ENCODE assay signal across 11 cellular contexts in the genomic region with DNA sequence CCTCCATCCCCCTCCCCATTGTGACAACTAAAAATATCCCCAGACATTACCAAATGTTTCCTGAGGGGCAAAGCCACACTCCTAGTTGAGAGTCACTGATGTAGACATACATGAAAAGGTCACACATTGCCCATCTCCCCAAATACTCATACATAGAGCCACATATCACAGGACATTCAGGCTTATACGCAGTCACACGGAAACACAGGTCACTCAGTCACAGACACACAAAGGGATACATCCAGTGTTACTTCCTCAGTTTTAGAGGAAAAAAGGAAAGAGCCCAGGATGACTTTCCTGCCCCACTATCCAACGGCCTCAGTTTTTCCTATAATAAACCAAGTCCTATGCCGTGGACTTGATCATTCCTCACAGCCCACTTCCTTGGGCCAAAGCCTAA. TPM values are rescaled to one million over a fixed set of nuclear protein-coding genes. Genes with fewer than 3 reads are reported as not detected.
DNase-seq lines count a peak whose midpoint lies in the region; ATAC-seq and TF ChIP-seq lines count a peak whose summit lies in the region.
"Had no signal": no experiment of that assay in that cellular context is flagged by ENCODE, and none has a peak within 500 bp of the region (broad histone marks: within the 10 kb centered on the region; RNA-seq: fewer than 3 reads in every experiment).

No MANE protein-coding gene starts in this region.

- no peak for TF ChIP-seq POLR2A in body of pancreas (IDR thresholded peaks at IDR 0.05)

- peaks cover 5% of the 10 kb centered on the region; the same call in 1 of the 2 replicates for H3K36me3 Mint-ChIP-seq in HFFc6 (ENCODE audit: low read depth)
- H3K36me3 Mint-ChIP-seq in mesothelial cell of epicardium: peaks cover 6% of the 10 kb centered on the region

- peak overlapping the region; percentile 10 for H3K27ac ChIP-seq in A673 (ENCODE audit: low read depth, low read length, poor library complexity, severe bottlenecking)
- H3K27ac ChIP-seq in body of pancreas: peak overlapping the region in 3 of 4 donors; percentile 88 to 95 (median 90)
- H3K27ac ChIP-seq: WERI-Rb-1 had no signal

- H3K4me1 Mint-ChIP-seq in HFFc6 (ENCODE audit: low read depth) (peaks cover 73% of the 10 kb centered on the region), mesothelial cell of epicardium (peaks cover 52% of the 10 kb centered on the region)

- intact Hi-C loops in A673 (cut with micrococcal nuclease; ENCODE audit: unreplicated experiment): loop anchor here (5.0 kb wide), 1 partner anchor 289 kb away; a partner anchor contains a TSS
- intact Hi-C loops in body of pancreas (cut with DNase I): no loop called here

- H3K4me1 ChIP-seq in A673 (ENCODE audit: insufficient read depth, low read length, poor library complexity, severe bottlenecking) (peaks cover 16% of the 10 kb centered on the region), body of pancreas (peaks cover 63% of the 10 kb centered on the region)

- H3K9me3 ChIP-seq in A673 (ENCODE audit: low read depth, low read length, poor library complexity, severe bottlenecking) (no peaks in the 10 kb centered on the region), body of pancreas (no peaks in the 10 kb centered on the region)

- ATAC-seq in body of pancreas: no peak

- BruUV-seq in A673 (replicated peaks; lab: Mats Ljungman, UMichigan): TSS peak; percentile 18

- H3K4me3 ChIP-seq in A673 (ENCODE audit: low read depth, low read length, poor library complexity, severe bottlenecking) (peak overlapping the region; percentile 77), body of pancreas (no peak overlapping the region)

- H3K27me3 Mint-ChIP-seq in HFFc6 (ENCODE audit: insufficient read depth): peaks cover 6% of the 10 kb centered on the region; the same call in 1 of the 2 replicates
- H3K27me3 Mint-ChIP-seq in mesothelial cell of epicardium (ENCODE audit: low read depth): no peaks in the 10 kb centered on the region

- H3K27me3 ChIP-seq in A673 (replicated peaks; ENCODE audit: insufficient read depth, low read depth, low read length, poor library complexity): no peaks in the 10 kb centered on the region
- H3K27me3 ChIP-seq in body of pancreas: no peaks in the 10 kb centered on the region
- H3K27me3 ChIP-seq: dorsolateral prefrontal cortex had no signal

- H3K36me3 ChIP-seq in A673 (ENCODE audit: insufficient read depth, low read length, poor library complexity, severe bottlenecking) (peaks cover 13% of the 10 kb centered on the region), body of pancreas (replicated peaks in 1 of 2; ENCODE audit: insufficient read depth in 1 of 2, low read depth in 2 of 2) (peaks cover 0 to 4% of the 10 kb centered on the region in 2 donors)

- DNase-seq in A673 (ENCODE audit: low spot score) (no peak), HFFc6 (no peak), body of pancreas (no peak), mesothelial cell of epicardium (ENCODE audit: low spot score in 2 of 2, unreplicated experiment in 2 of 2) (no peak), NOMO-1 treated with dmso at 0.1 percent for 144 hours (lab: John Stamatoyannopoulos, UW; ENCODE audit: unreplicated experiment) (no peak), HPDE6-E6E7 (ENCODE audit: extremely low spot score) (no peak), DMS153 treated with DMSO at 0.1 percent for 48 hours (lab: John Stamatoyannopoulos, UW; ENCODE audit: unreplicated experiment) (no peak), COLO829 (ENCODE audit: low spot score) (no peak)
- DNase-seq: dorsolateral prefrontal cortex, NCI-H1694, WERI-Rb-1 had no signal

- peak overlapping the region; percentile 37; the same call in 1 of the 2 replicates for H3K27ac Mint-ChIP-seq in HFFc6
- peak overlapping the region; percentile 98 for H3K27ac Mint-ChIP-seq in mesothelial cell of epicardium

- peak overlapping the region; percentile 89 for H3K4me3 Mint-ChIP-seq in HFFc6
- peak overlapping the region; percentile 89 for H3K4me3 Mint-ChIP-seq in mesothelial cell of epicardium

- H3K9me3 Mint-ChIP-seq in HFFc6 (no peaks in the 10 kb centered on the region), mesothelial cell of epicardium (no peaks in the 10 kb centered on the region)

- 77 to 86% methylated on average over 4 of the region's 4 CpGs for WGBS in body of pancreas, 2 donors

- CTCF ChIA-PET in A673 (lab: Charles Lee): no interaction called here

- no peak for TF ChIP-seq CTCF in A673 (conservative IDR thresholded peaks at IDR 0.05; ENCODE audit: low read depth, low read length)
- no peak for TF ChIP-seq CTCF in HFFc6 (IDR thresholded peaks at IDR 0.05)
- no peak for TF ChIP-seq CTCF in body of pancreas (IDR thresholded peaks at IDR 0.05)
- no peak for TF ChIP-seq CTCF in mesothelial cell of epicardium (IDR thresholded peaks at IDR 0.05; ENCODE audit: unreplicated experiment)

- POLR2A ChIA-PET in A673 (lab: Charles Lee; ENCODE audit: low non-redundant PET): interaction anchor here (0.7 kb wide), 1 partner anchor 13 kb away, joined by 3 read pairs; no protein-coding TSS in a partner anchor

RNA-seq across cellular contexts. Expression of a gene that starts 1.9 kb away (rescaled TPM):
- total RNA-seq in A673 (2021) (90.7 and 97.3 TPM in 2 replicates), body of pancreas (10 to 100 TPM; 30.7 to 35.5 TPM), mesothelial cell of epicardium (73.3 to 76.3 TPM (median 73.9 TPM) in 3 replicates)
- total RNA-seq in HFFc6 (2021; fragmentation: NEBNext Ultra II Directional; extraction: Animal tissue kit (Norgen Biotek cat#: 25700)): 10 to 100 TPM; 88.8 to 95.7 (median 93.0) TPM

RNA-seq across cellular contexts. Expression of a gene that starts 3.0 kb away (rescaled TPM):
- total RNA-seq in A673 (2021): 37.8 and 40.8 TPM in 2 replicates
- total RNA-seq in HFFc6 (2021; fragmentation: NEBNext Ultra II Directional; extraction: Animal tissue kit (Norgen Biotek cat#: 25700)): 10 to 100 TPM; 22.3 to 31.3 (median 29.1) TPM
- total RNA-seq in body of pancreas: 10 to 100 TPM; 15.2 to 15.8 TPM
- total RNA-seq in mesothelial cell of epicardium: 45.5 to 47.1 TPM (median 45.9 TPM) in 3 replicates

RNA-seq across cellular contexts. Expression of a gene that starts 6.3 kb away (rescaled TPM):
- 8.7 and 14.4 TPM in 2 replicates for total RNA-seq in A673 (2021)
- total RNA-seq in HFFc6 (2021; fragmentation: NEBNext Ultra II Directional; extraction: Animal tissue kit (Norgen Biotek cat#: 25700)): 1 to 10 TPM; 3.6 to 4.6 (median 4.1) TPM
- 10 to 100 TPM in 1 of 2 donors, under 1 TPM in 1; 0.66 to 14.0 TPM for total RNA-seq in body of pancreas
- 29.9 to 33.1 TPM (median 31.1 TPM) in 3 replicates for total RNA-seq in mesothelial cell of epicardium

RNA-seq across cellular contexts. Expression of a gene that starts 14.9 kb away (rescaled TPM):
- total RNA-seq in A673 (2021) (61.5 and 66.6 TPM in 2 replicates), body of pancreas (10 to 100 TPM; 33.2 to 54.7 TPM), mesothelial cell of epicardium (57.3 to 63.1 TPM (median 58.0 TPM) in 3 replicates)
- total RNA-seq in HFFc6 (2021; fragmentation: NEBNext Ultra II Directional; extraction: Animal tissue kit (Norgen Biotek cat#: 25700)): 10 to 100 TPM; 20.5 to 26.6 (median 23.4) TPM

RNA-seq across cellular contexts. Expression of a gene that starts 16.1 kb away (rescaled TPM):
- total RNA-seq in A673 (2021): 126 and 142 TPM in 2 replicates
- 100 to 1,000 TPM in 5 of 6 experiments, 10 to 100 TPM in 1; 99.3 to 128 (median 109) TPM for total RNA-seq in HFFc6 (2021; fragmentation: NEBNext Ultra II Directional; extraction: Animal tissue kit (Norgen Biotek cat#: 25700))
- total RNA-seq in body of pancreas: 100 to 1,000 TPM; 151 to 177 TPM
- 67.6 to 74.1 TPM (median 72.1 TPM) in 3 replicates for total RNA-seq in mesothelial cell of epicardium
